In the genomic region with DNA sequence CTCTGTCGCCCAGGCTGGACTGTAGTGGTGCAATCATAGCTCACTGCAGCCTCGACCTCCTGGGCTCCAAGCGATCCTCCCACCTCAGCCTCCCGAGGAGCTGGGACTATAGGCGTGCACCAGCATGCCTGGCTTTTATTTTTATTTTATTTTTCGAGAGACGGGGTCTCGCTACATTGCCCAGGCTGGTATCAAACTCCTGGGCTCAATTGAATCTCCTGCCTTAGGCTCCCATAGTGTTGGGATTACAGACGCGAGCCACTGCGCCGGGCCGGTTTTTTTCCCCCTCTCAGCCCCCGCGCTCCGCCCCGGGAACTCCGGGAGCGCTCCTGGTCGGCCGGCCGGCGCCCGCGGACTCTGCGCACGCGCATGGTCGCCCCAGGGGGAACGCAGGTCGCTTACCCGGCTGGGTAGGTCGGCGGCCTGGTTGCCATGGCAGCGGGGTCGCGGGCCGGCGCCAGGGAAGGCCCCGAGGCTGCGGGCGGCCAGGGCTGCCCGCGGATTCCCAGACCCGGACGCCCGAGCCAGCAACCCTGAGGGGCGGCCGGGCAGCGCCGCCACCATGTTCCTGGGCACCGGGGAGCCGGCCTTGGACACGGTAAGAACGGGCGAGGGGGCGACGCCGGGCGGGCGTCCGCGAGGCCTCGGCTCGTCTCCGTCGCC, we compare ENCODE assay signal across 8 cellular contexts. TPM values are rescaled to one million over a fixed set of nuclear protein-coding genes. Genes with fewer than 3 reads are reported as not detected.
DNase-seq lines count a peak whose midpoint lies in the region; ATAC-seq and TF ChIP-seq lines count a peak whose summit lies in the region.

TSS of gene IQCE (plus strand) at position 360 of the 663 bp plus-strand sequence. CDS start at position 563, 203 bp downstream.

- H4K20me1 ChIP-seq in mammary epithelial cell (ENCODE audit: insufficient read depth, low read length) = no peaks in the 10 kb centered on the region

- H3K79me2 ChIP-seq in mammary epithelial cell (ENCODE audit: insufficient read depth, low read length) = peaks cover 33% of the 10 kb centered on the region

- H2AFZ ChIP-seq in mammary epithelial cell (ENCODE audit: low read depth, low read length) = peak within 1 kb of the TSS; percentile 91

- WGBS in mammary epithelial cell (ENCODE audit: low coverage, missing lambda C conversion rate) = 3% methylated on average over 24 of the region's 67 CpGs

- H3K36me3 ChIP-seq in mammary epithelial cell (ENCODE audit: insufficient read depth, low read length) = no peaks in the 10 kb centered on the region
- H3K36me3 ChIP-seq in iPS-20b (ENCODE audit: insufficient read depth, low read depth, low read length) = peaks cover 3% of the 10 kb centered on the region; the same call in 1 of the 2 replicates

- H3K27me3 ChIP-seq in mammary epithelial cell (ENCODE audit: insufficient read depth, low read length) = no peaks in the 10 kb centered on the region
- peaks cover 7% of the 10 kb centered on the region; the same call in 1 of the 2 replicates for H3K27me3 ChIP-seq in iPS-20b (ENCODE audit: insufficient read depth, low read length)

- H3K4me2 ChIP-seq in mammary epithelial cell (ENCODE audit: insufficient read depth, low read depth, low read length) = peak within 1 kb of the TSS; percentile 88

- H3K9ac ChIP-seq in mammary epithelial cell (ENCODE audit: insufficient read depth, low read length) (peak within 1 kb of the TSS; percentile 50), iPS-20b (ENCODE audit: low read depth, low read length) (peak within 1 kb of the TSS; percentile 61)

- no TSS peak for BruUV-seq in mammary epithelial cell (replicated peaks; lab: Mats Ljungman, UMichigan)

- TF ChIP-seq CTCF in WI38 (IDR thresholded peaks at IDR 0.05; ENCODE audit: low read depth, low read length) (no peak), mammary epithelial cell (conservative IDR thresholded peaks at IDR 0.05 in 1 of 2, IDR thresholded peaks at IDR 0.05 in 1 of 2; ENCODE audit: extremely low read depth in 1 of 2, insufficient read depth in 1 of 2, low read depth in 1 of 2, low read length in 2 of 2) (no peak)

- CTCF ChIA-PET in mammary epithelial cell (lab: Charles Lee; ENCODE audit: low non-redundant PET) = no interaction called here

- H3K4me1 ChIP-seq in mammary epithelial cell (ENCODE audit: insufficient read depth, low read length) = peaks cover 9% of the 10 kb centered on the region
- peaks cover 7% of the 10 kb centered on the region for H3K4me1 ChIP-seq in iPS-20b (ENCODE audit: insufficient read depth, low read length)

- H3K9me3 ChIP-seq in mammary epithelial cell (replicated peaks; ENCODE audit: insufficient read depth, low read length) (no peaks in the 10 kb centered on the region), iPS-20b (ENCODE audit: insufficient read depth, low read depth, low read length) (no peaks in the 10 kb centered on the region)

- intact Hi-C loops in mammary epithelial cell (cut with micrococcal nuclease) = loop anchor here (2.0 kb wide), 1 partner anchor 82 kb away; the partner anchor contains the start of gene GRIFIN

- dilution Hi-C loops in mammary epithelial cell (cut with HindIII; ENCODE audit: low sequenced_read_pairs) = no loop called here

- ATAC-seq in HG03060 (IDR thresholded peaks at IDR 0.05; ENCODE audit: low read depth, unreplicated experiment) = peak; percentile 29

- in situ Hi-C loops in mammary epithelial cell (cut with MboI; ENCODE audit: low sequenced_read_pairs in 2 of 2) = no loop called here

- DNase-seq in NCI-H1436 (lab: John Stamatoyannopoulos, UW) = peak; percentile 75
- no peak for DNase-seq in NCI-H1436 treated with DMSO at 0.1 percent for 48 hours (lab: John Stamatoyannopoulos, UW)
- DNase-seq in NCI-H2196 (lab: John Stamatoyannopoulos, UW; ENCODE audit: unreplicated experiment) = peak; percentile 93
- peak; percentile 75 for DNase-seq in mammary epithelial cell

- H3K27ac ChIP-seq in mammary epithelial cell (ENCODE audit: insufficient read depth, low read depth, low read length) (peak within 1 kb of the TSS; percentile 55), iPS-20b (ENCODE audit: low read length) (no peak within 1 kb of the TSS), skin epidermis (peak within 1 kb of the TSS in 20 of 21 experiments; percentile 38 to 84 (median 72))

- peak within 1 kb of the TSS; percentile 80 for H3K4me3 ChIP-seq in WI38 (ENCODE audit: low read depth, low read length)
- H3K4me3 ChIP-seq in mammary epithelial cell (replicated peaks in 1 of 3; ENCODE audit: insufficient read depth in 1 of 3, low read depth in 2 of 3, low read length in 3 of 3) = peak within 1 kb of the TSS; percentile 64 to 77 (median 69)
- peak within 1 kb of the TSS; percentile 77 for H3K4me3 ChIP-seq in iPS-20b (ENCODE audit: low read length)
- peak within 1 kb of the TSS; percentile 43 to 98 (median 81) for H3K4me3 ChIP-seq in skin epidermis

RNA-seq across cellular contexts. Expression of gene IQCE, which starts in this region (rescaled TPM):
- total RNA-seq in mammary epithelial cell = 10 to 100 TPM; 13.3 to 15.1 TPM
- 5.4 TPM for polyA plus RNA-seq in mammary epithelial cell
- 6.2 TPM for polyA minus RNA-seq in mammary epithelial cell
